ENCODE assay signal across 17 cellular contexts in genomic region chr16:77896357-77896972, GRCh38.
DNase-seq lines count a peak whose midpoint lies in the region; ATAC-seq and TF ChIP-seq lines count a peak whose summit lies in the region.
"Had no signal": no experiment of that assay in that cellular context is flagged by ENCODE, and none has a peak within 500 bp of the region (broad histone marks: within the 10 kb centered on the region; RNA-seq: fewer than 3 reads in every experiment).

No MANE protein-coding gene starts in this region.

- no peak for ATAC-seq in GM21825 (IDR thresholded peaks at IDR 0.05; ENCODE audit: unreplicated experiment)
- no peak for ATAC-seq in psoas muscle

- no peaks in the 10 kb centered on the region for H3K4me1 ChIP-seq in psoas muscle
- H3K4me1 ChIP-seq: prostate gland had no signal

- H3K4me3 ChIP-seq in psoas muscle: no peak overlapping the region
- H3K4me3 ChIP-seq: esophagus muscularis mucosa, mucosa of descending colon, PC-9, prostate gland had no signal

- TF ChIP-seq CTCF in psoas muscle (IDR thresholded peaks at IDR 0.05): no peak

- H3K36me3 ChIP-seq in psoas muscle (ENCODE audit: insufficient read depth in 1 of 2, low read depth in 1 of 2): no peaks in the 10 kb centered on the region
- H3K36me3 ChIP-seq: esophagus muscularis mucosa, prostate gland had no signal

- DNase-seq in DMS79 treated with DMSO at 0.1 percent for 48 hours (lab: John Stamatoyannopoulos, UW) (peak; percentile 53), NCI-H1436 (lab: John Stamatoyannopoulos, UW) (peak; percentile 87), RPMI8226 (peak; percentile 8), islet precursor cell (peak; percentile 68), psoas muscle (no peak)
- DNase-seq in NK-92 treated with Interleukin-12 subunit alpha and Interleukin-12 subunit beta, amount 100 ng/mL, for 24 hours (lab: John Stamatoyannopoulos, UW): no peak
- DNase-seq in stimulated activated naive CD4-positive, alpha-beta T cell (lab: John Stamatoyannopoulos, UW): no peak
- DNase-seq: activated naive CD4-positive, alpha-beta T cell treated with Interleukin-2 at 50 U/mL for 16 hours; AML-193; cerebellar nuclear complex; mucosa of descending colon; PC-9; stimulated activated CD4-positive, alpha-beta T cell treated with anti-CD3 and anti-CD28 coated beads, Interleukin-4, amount 100 ng/mL, for 4 hours; T-helper 9 cell had no signal

- H3K27ac ChIP-seq in psoas muscle: no peak overlapping the region
- H3K27ac ChIP-seq: esophagus muscularis mucosa, PC-9, prostate gland had no signal

- H3K9me3 ChIP-seq in psoas muscle: no peaks in the 10 kb centered on the region
- H3K9me3 ChIP-seq: esophagus muscularis mucosa, mucosa of descending colon, prostate gland had no signal

- H3K27me3 ChIP-seq in psoas muscle (ENCODE audit: insufficient read depth in 3 of 3, low read length in 2 of 3): no peaks in the 10 kb centered on the region
- H3K27me3 ChIP-seq: esophagus muscularis mucosa had no signal

- WGBS in psoas muscle, 3 donors: 33 to 38% (median 35%) methylated on average over 7 of the region's 7 CpGs

- intact Hi-C loops in psoas muscle (cut with DNase I): no loop called here

Comparison
In these comparisons a context has a peak if more than half of its experiments do, and no peak if none do; other contexts are left out.
1. DNase-seq: peak in DMS79 treated with DMSO at 0.1 percent for 48 hours (single experiment), NCI-H1436 (single experiment), RPMI8226 (single experiment) and islet precursor cell (single experiment); none in NK-92 treated with Interleukin-12 subunit alpha and Interleukin-12 subunit beta, amount 100 ng/mL, for 24 hours (single experiment), psoas muscle (0 of 2) and stimulated activated naive CD4-positive, alpha-beta T cell (0 of 6).